26 cellular contexts compared by ENCODE assay signal in the genomic region with DNA sequence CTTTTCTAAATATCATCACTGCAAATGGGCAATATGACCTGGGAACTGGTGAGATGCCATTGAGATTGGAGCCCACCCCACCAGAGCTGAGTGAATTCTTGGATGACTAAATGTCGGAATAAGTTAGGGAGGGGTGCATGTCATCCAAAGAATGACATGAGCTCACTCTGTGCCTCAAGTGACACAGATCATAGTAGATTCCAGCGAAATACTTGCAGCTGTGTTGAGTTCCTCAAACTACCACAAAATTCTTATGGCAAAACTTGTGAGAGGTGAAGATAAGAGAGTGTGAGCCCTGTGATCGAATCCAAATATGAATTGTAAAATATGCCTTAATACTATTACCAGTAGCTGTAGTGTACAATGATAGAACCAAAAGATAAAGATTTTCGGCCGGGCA. TPM values are rescaled to one million over a fixed set of nuclear protein-coding genes. Genes with fewer than 3 reads are reported as not detected.
"Had no signal": no experiment of that assay in that cellular context is flagged by ENCODE, and none has a peak within 500 bp of the region (broad histone marks: within the 10 kb centered on the region; RNA-seq: fewer than 3 reads in every experiment).

No MANE protein-coding gene starts in this region.

- H3K27me3 Mint-ChIP-seq: dendritic cell treated with granulocyte-macrophage colony-stimulating factor and Interleukin-4, amounts not matched to agents 40 ng/mL and 50 ng/mL, for 4 days had no signal

- FAIRE-seq: colon, endometrium, islet of Langerhans, keratinocyte had no signal

- H3K4me1 Mint-ChIP-seq: endodermal cell, mesothelial cell of epicardium had no signal

- ATAC-seq: effector memory CD8-positive, alpha-beta T cell; esophagus mucosa; gastrocnemius medialis; heart right ventricle; left cardiac atrium; left lung; left ventricle myocardium superior; lower lobe of right lung; mucosa of descending colon had no signal

- H3K9me3 Mint-ChIP-seq: dendritic cell treated with granulocyte-macrophage colony-stimulating factor and Interleukin-4, amounts not matched to agents 40 ng/mL and 50 ng/mL, for 4 days; effector memory CD8-positive, alpha-beta T cell; endodermal cell; mesothelial cell of epicardium had no signal

- H3K36me3 ChIP-seq: esophagus squamous epithelium, gastrocnemius medialis, left lung, lower lobe of right lung had no signal

- H3K27ac ChIP-seq: epithelial cell of prostate, esophagus squamous epithelium, gastrocnemius medialis, heart right ventricle, left lung, lower lobe of right lung had no signal

- H3K9me3 ChIP-seq: esophagus squamous epithelium, gastrocnemius medialis, heart right ventricle, left lung, lower lobe of right lung, mucosa of descending colon had no signal

- H3K4me3 ChIP-seq: esophagus squamous epithelium, gastrocnemius medialis, heart right ventricle, left lung, lower lobe of right lung, mucosa of descending colon had no signal

- H3K4me1 ChIP-seq: esophagus squamous epithelium, gastrocnemius medialis, heart right ventricle, left lung, lower lobe of right lung had no signal

- H3K27me3 ChIP-seq: esophagus squamous epithelium, gastrocnemius medialis, heart right ventricle, left lung had no signal

- H3K27ac Mint-ChIP-seq: dendritic cell treated with granulocyte-macrophage colony-stimulating factor and Interleukin-4, amounts not matched to agents 40 ng/mL and 50 ng/mL, for 4 days; effector memory CD8-positive, alpha-beta T cell; endodermal cell; mesothelial cell of epicardium had no signal

- H3K36me3 Mint-ChIP-seq: mesothelial cell of epicardium had no signal

- H3K4me3 Mint-ChIP-seq: dendritic cell treated with granulocyte-macrophage colony-stimulating factor and Interleukin-4, amounts not matched to agents 40 ng/mL and 50 ng/mL, for 4 days; effector memory CD8-positive, alpha-beta T cell; endodermal cell; mesothelial cell of epicardium had no signal

- DNase-seq: cortex of kidney; effector CD8-positive, alpha-beta T cell; effector memory CD8-positive, alpha-beta T cell; endodermal cell; esophagus squamous epithelium; foreskin fibroblast; foreskin melanocyte; gastrocnemius medialis; glutamatergic neuron; head of caudate nucleus; heart right ventricle; hippocampal formation; left cardiac atrium; left lung; left ventricle myocardium superior; lower lobe of right lung; mesenchymal stem cell; mucosa of descending colon had no signal

RNA-seq across cellular contexts. Expression of gene TCP10L, which starts 2.3 kb away (rescaled TPM):
- total RNA-seq: esophagus mucosa had no signal
